17 cellular contexts compared by ENCODE assay signal in the genomic region with DNA sequence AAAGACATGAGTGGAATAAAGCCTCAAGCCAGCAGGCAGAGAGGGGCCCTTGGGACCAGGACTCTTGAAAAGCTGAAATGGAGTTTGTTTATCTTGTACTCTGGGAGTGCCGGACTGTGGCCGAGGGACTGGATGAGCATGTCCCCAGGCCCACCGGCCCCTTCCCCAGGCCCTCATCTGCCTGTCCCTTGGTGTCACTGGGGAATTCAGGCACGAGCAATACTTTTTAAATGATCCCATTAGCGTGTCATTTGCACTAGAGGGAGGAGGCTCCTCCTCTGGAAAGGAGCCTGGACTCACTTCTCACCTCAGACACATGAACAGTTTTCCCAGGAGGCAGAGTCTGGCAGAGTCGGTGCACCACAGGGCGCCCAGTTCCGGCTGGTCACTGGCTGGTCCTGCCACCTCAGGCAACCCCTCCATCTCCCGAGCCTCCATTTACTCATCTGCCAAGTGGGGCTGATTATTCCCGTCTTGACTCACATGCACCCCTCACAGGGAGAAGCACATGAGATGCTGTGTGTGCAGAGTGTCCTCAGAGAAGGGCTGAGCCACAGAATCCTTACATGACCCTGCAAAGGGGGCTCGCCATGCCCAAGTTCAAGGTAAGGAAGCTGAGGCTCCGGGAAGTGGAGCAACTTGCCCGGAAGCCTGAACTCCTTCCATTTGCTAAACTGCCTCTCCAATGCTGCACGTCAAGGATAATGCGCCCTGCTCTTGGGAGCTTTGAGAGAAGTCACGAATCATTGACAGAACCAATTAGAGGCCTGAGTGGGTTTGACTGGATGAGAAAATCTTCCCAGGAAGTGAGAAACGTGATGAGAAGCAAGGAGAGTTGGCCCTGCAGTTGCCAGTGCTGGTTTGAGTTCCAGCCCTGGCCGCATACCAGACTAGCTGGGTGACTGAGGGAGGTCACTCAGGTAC. TPM values are rescaled to one million over a fixed set of nuclear protein-coding genes. Genes with fewer than 3 reads are reported as not detected.
DNase-seq lines count a peak whose midpoint lies in the region; ATAC-seq and TF ChIP-seq lines count a peak whose summit lies in the region.
"Had no signal": no experiment of that assay in that cellular context is flagged by ENCODE, and none has a peak within 500 bp of the region (broad histone marks: within the 10 kb centered on the region; RNA-seq: fewer than 3 reads in every experiment).

No MANE protein-coding gene starts in this region.

- 53 to 70% (median 68%) methylated on average over 18 of the region's 18 CpGs for WGBS in stomach, 5 donors

- H3K9me3 ChIP-seq in WERI-Rb-1 (ENCODE audit: severe bottlenecking): no peaks in the 10 kb centered on the region
- H3K9me3 ChIP-seq in stomach: no peaks in the 10 kb centered on the region
- H3K9me3 ChIP-seq: Caco-2 had no signal

- peak; percentile 13 for DNase-seq in NCI-H2227 (lab: John Stamatoyannopoulos, UW; ENCODE audit: unreplicated experiment)
- no peak for DNase-seq in NCI-H2227 treated with DMSO at 0.1 percent for 48 hours (lab: John Stamatoyannopoulos, UW)
- no peak for DNase-seq in WERI-Rb-1
- DNase-seq in left lobe of liver (ENCODE audit: low spot score): peak; percentile 30
- peak; percentile 11 for DNase-seq in stomach
- DNase-seq in NCI-H2196 treated with DMSO at 0.1 percent for 48 hours (lab: John Stamatoyannopoulos, UW; ENCODE audit: unreplicated experiment): no peak
- DNase-seq: activated CD4-positive, CD25-positive, alpha-beta regulatory T cell; activated naive CD8-positive, alpha-beta T cell treated with anti-CD3 and anti-CD28 coated beads, Interleukin-2, amount 50 U/mL, for 24 hours; Caco-2; GM23248; natural killer cell; small intestine; SW 1271 had no signal

- H3K27ac ChIP-seq in WERI-Rb-1 (peak overlapping the region; percentile 87), stomach (peak overlapping the region in 1 of 5 donors; percentile 43)
- H3K27ac ChIP-seq: GM23248, KMS-11 had no signal

- H3K36me3 ChIP-seq in WERI-Rb-1 (no peaks in the 10 kb centered on the region), stomach (no peaks in the 10 kb centered on the region)

- TF ChIP-seq POLR2A in stomach (IDR thresholded peaks at IDR 0.05): no peak

- no peak for ATAC-seq in left lobe of liver
- no peak for ATAC-seq in HG03354 (IDR thresholded peaks at IDR 0.05; ENCODE audit: poor library complexity, severe bottlenecking, unreplicated experiment)
- no peak for ATAC-seq in GM21576 (IDR thresholded peaks at IDR 0.05; ENCODE audit: unreplicated experiment)
- ATAC-seq: activated naive CD8-positive, alpha-beta T cell treated with anti-CD3 and anti-CD28 coated beads, Interleukin-2, amount 50 U/mL, for 24 hours; natural killer cell had no signal

- H3K4me3 ChIP-seq in WERI-Rb-1 (ENCODE audit: low read depth, low read length) (no peak overlapping the region), stomach (no peak overlapping the region)
- H3K4me3 ChIP-seq: GM23248 had no signal

- peaks cover 27 to 58% (median 43%) of the 10 kb centered on the region in 4 donors for H3K4me1 ChIP-seq in stomach

- intact Hi-C loops in stomach (cut with DNase I; ENCODE audit: low total_unique reads): no loop called here

- H3K27me3 ChIP-seq in WERI-Rb-1 (ENCODE audit: insufficient read depth, low read depth, severe bottlenecking) (no peaks in the 10 kb centered on the region), stomach (peaks cover 0 to 43% (median 11%) of the 10 kb centered on the region in 3 donors)

- TF ChIP-seq CTCF in WERI-Rb-1 (IDR thresholded peaks at IDR 0.05; ENCODE audit: low read depth, low read length): no peak
- no peak for TF ChIP-seq CTCF in stomach (IDR thresholded peaks at IDR 0.05)

- TF ChIP-seq EP300 in stomach (IDR thresholded peaks at IDR 0.05): no peak

RNA-seq across cellular contexts. Expression of a gene that starts 26.7 kb away (rescaled TPM):
- total RNA-seq in left lobe of liver (not detected), stomach (1 to 10 TPM in 1 of 5 donors, not detected in 4; 1.8 TPM)
- 1 to 10 TPM in 1 of 3 donors, not detected in 2; 1.8 TPM for polyA plus RNA-seq in stomach
- total RNA-seq: Caco-2, cerebellum, GM23248, natural killer cell had no signal
- polyA plus RNA-seq: GM23248, small intestine had no signal

Comparison
In these comparisons a context has a peak if more than half of its experiments do, and no peak if none do; other contexts are left out.
1. DNase-seq: peak in NCI-H2227 (single experiment), left lobe of liver (single experiment) and stomach (single experiment); none in NCI-H2227 treated with DMSO at 0.1 percent for 48 hours (single experiment), WERI-Rb-1 (single experiment) and NCI-H2196 treated with DMSO at 0.1 percent for 48 hours (single experiment).